ENCODE assay signal across 7 cellular contexts in genomic region chr1:221740941-221741363, GRCh38. TPM values are rescaled to one million over a fixed set of nuclear protein-coding genes. Genes with fewer than 3 reads are reported as not detected.
DNase-seq lines count a peak whose midpoint lies in the region; ATAC-seq, FAIRE-seq and TF ChIP-seq lines count a peak whose summit lies in the region.

No MANE protein-coding gene starts in this region.

- peaks cover 4% of the 10 kb centered on the region; the same call in 1 of the 2 replicates for H3K4me1 ChIP-seq in H9 (ENCODE audit: insufficient read depth, low read length)
- peaks cover 13% of the 10 kb centered on the region for H3K4me1 ChIP-seq in endothelial cell of umbilical vein (ENCODE audit: control insufficient read depth, extremely low read depth, insufficient read depth, low read length)
- peaks cover 3 to 12% of the 10 kb centered on the region in 2 experiments for H3K4me1 ChIP-seq in trophoblast cell (ENCODE audit: control insufficient read depth in 1 of 2, insufficient read depth in 2 of 2, low read length in 2 of 2)

- peaks cover 14% of the 10 kb centered on the region in 2 experiments for H3K4me1 Mint-ChIP-seq in H9

- H3K14ac ChIP-seq in H9 (ENCODE audit: insufficient read depth, low read length) (no peak overlapping the region), trophoblast cell (ENCODE audit: low read length) (no peak overlapping the region)

- H3K9me3 Mint-ChIP-seq in H9: peaks cover 0 to under 1% of the 10 kb centered on the region in 2 experiments; a peak in 1 of 5 replicates

- WGBS in H9 (ENCODE audit: extremely low coverage, insufficient read length, low lambda C conversion rate): no CpG with 5 or more reads among the region's 27 CpGs
- no CpG with 5 or more reads among the region's 27 CpGs for WGBS in trophoblast cell (ENCODE audit: extremely low coverage, insufficient coverage, insufficient read length)

- no peak overlapping the region for H3K27ac Mint-ChIP-seq in H9

- no peaks in the 10 kb centered on the region; the same call in 1 of the 2 replicates for H3K27me3 Mint-ChIP-seq in H9 (ENCODE audit: low read depth)

- POLR2A ChIA-PET in endothelial cell of umbilical vein (lab: Charles Lee): interaction anchor here (0.6 kb wide), 1 partner anchor 1008 kb away, joined by 3 read pairs; no protein-coding TSS in a partner anchor

- H4K12ac ChIP-seq in trophoblast cell (ENCODE audit: low read depth, low read length): no peak overlapping the region

- peak overlapping the region; percentile 39 to 84 (median 64) for H3K4me3 ChIP-seq in endothelial cell of umbilical vein (replicated peaks in 1 of 3; ENCODE audit: insufficient read depth in 1 of 3, low read depth in 1 of 3, low read length in 3 of 3)
- H3K4me3 ChIP-seq in trophoblast cell (ENCODE audit: low read depth, low read length): peak overlapping the region; percentile 80

- no peak overlapping the region for H4K91ac ChIP-seq in H9 (ENCODE audit: insufficient read length, low read depth, low read length)
- no peak overlapping the region for H4K91ac ChIP-seq in trophoblast cell (ENCODE audit: low read depth, low read length)

- H3K9me1 ChIP-seq in endothelial cell of umbilical vein (replicated peaks; ENCODE audit: control insufficient read depth, extremely low read depth, insufficient read depth, low read length): no peaks in the 10 kb centered on the region

- intact Hi-C loops in endothelial cell of umbilical vein (cut with micrococcal nuclease): loop anchor here (5.0 to 10.0 kb wide), 6 partner anchors 324 to 849 kb away; no protein-coding TSS in a partner anchor

- H3T11ph ChIP-seq in H9 (ENCODE audit: low read length): no peak overlapping the region

- H3K4me3 Mint-ChIP-seq in H9: no peak overlapping the region

- H4K20me1 ChIP-seq in H9 (ENCODE audit: control insufficient read depth, insufficient read depth, insufficient read length) (no peaks in the 10 kb centered on the region), endothelial cell of umbilical vein (replicated peaks; ENCODE audit: control insufficient read depth, extremely low read depth, insufficient read depth, low read length) (no peaks in the 10 kb centered on the region)

- H4K8ac ChIP-seq in H9 (replicated peaks; ENCODE audit: insufficient read length, low read depth, low read length) (no peak overlapping the region), trophoblast cell (ENCODE audit: low read depth, low read length) (no peak overlapping the region)

- TF ChIP-seq CTCF in H9 (conservative IDR thresholded peaks at IDR 0.05) (no peak), endothelial cell of umbilical vein (IDR thresholded peaks at IDR 0.05; ENCODE audit: extremely low read depth in 1 of 2, insufficient read depth in 1 of 2, low read depth in 1 of 2, low read length in 2 of 2) (no peak)

- H3K9ac ChIP-seq in H9 (ENCODE audit: extremely low read depth, insufficient read length, low read length) (peak overlapping the region; percentile 11), endothelial cell of umbilical vein (replicated peaks; ENCODE audit: extremely low read depth, insufficient read depth, low read length) (peak overlapping the region; percentile 72), trophoblast cell (ENCODE audit: low read length) (peak overlapping the region; percentile 24)

- H3K18ac ChIP-seq in H9 (ENCODE audit: insufficient read length, low read depth, low read length): no peak overlapping the region
- no peak overlapping the region for H3K18ac ChIP-seq in trophoblast cell (ENCODE audit: low read length)

- H3K56ac ChIP-seq in H9 (ENCODE audit: insufficient read length, low read depth, low read length): no peak overlapping the region

- H3K9me3 ChIP-seq in H9 (ENCODE audit: control insufficient read depth, low read depth, low read length) (no peaks in the 10 kb centered on the region), endothelial cell of umbilical vein (replicated peaks; ENCODE audit: control insufficient read depth, insufficient read depth, low read length) (no peaks in the 10 kb centered on the region), trophoblast cell (ENCODE audit: insufficient read depth, low read depth, low read length) (peaks cover 3% of the 10 kb centered on the region)

- H2BK5ac ChIP-seq in H9 (ENCODE audit: insufficient read length, low read length) (no peak overlapping the region), trophoblast cell (ENCODE audit: low read depth, low read length, poor library complexity) (no peak overlapping the region)

- CTCF ChIA-PET in endothelial cell of umbilical vein (lab: Charles Lee): interaction anchor here (0.6 to 3.5 kb wide), 14 partner anchors 10 to 477 kb away, joined by 3 to 13 read pairs (median 4); no protein-coding TSS in a partner anchor

- H2BK12ac ChIP-seq in H9 (ENCODE audit: insufficient read length, low read depth, low read length) (no peak overlapping the region), trophoblast cell (ENCODE audit: low read length) (no peak overlapping the region)

- H2BK15ac ChIP-seq in H9 (ENCODE audit: low read depth, low read length): no peak overlapping the region

- H2BK120ac ChIP-seq in H9 (ENCODE audit: low read depth, low read length, poor library complexity, severe bottlenecking): no peak overlapping the region
- H2BK120ac ChIP-seq in trophoblast cell (ENCODE audit: insufficient read depth, low read length, poor library complexity): no peak overlapping the region

- H3K27me3 ChIP-seq in H9 (ENCODE audit: insufficient read depth, low read length): peaks cover 16% of the 10 kb centered on the region; the same call in 1 of the 2 replicates
- peaks cover 7 to 13% of the 10 kb centered on the region in 2 experiments for H3K27me3 ChIP-seq in endothelial cell of umbilical vein (ENCODE audit: control insufficient read depth in 2 of 2, insufficient read depth in 2 of 2, low read length in 2 of 2)
- no peaks in the 10 kb centered on the region for H3K27me3 ChIP-seq in trophoblast cell (ENCODE audit: insufficient read depth, low read length)

- H2AFZ ChIP-seq in H9 (ENCODE audit: low read length) (no peak overlapping the region), endothelial cell of umbilical vein (ENCODE audit: low read depth, low read length) (peak overlapping the region; percentile 88), trophoblast cell (ENCODE audit: insufficient read depth, low read length, poor library complexity) (no peak overlapping the region)

- H3K36me3 ChIP-seq in endothelial cell of umbilical vein (ENCODE audit: control insufficient read depth in 2 of 2, extremely low read depth in 1 of 2, insufficient read depth in 2 of 2, low read length in 2 of 2) (no peaks in the 10 kb centered on the region), trophoblast cell (ENCODE audit: control insufficient read depth in 1 of 2, insufficient read depth in 2 of 2, low read length in 2 of 2) (peaks cover 2 to 16% of the 10 kb centered on the region in 2 experiments)

- ATAC-seq in SK-N-SH treated with all-trans-retinoic acid at 6 μM for 48 hours: peak; percentile 0; the same call in 2 of the 3 replicates
- no peak for ATAC-seq in GM18873 (IDR thresholded peaks at IDR 0.05; ENCODE audit: low FRiP score, unreplicated experiment)
- no peak for ATAC-seq in HG03520 (IDR thresholded peaks at IDR 0.05; ENCODE audit: unreplicated experiment)

- H3K79me2 ChIP-seq in H9 (ENCODE audit: insufficient read depth, low read length) (no peaks in the 10 kb centered on the region; the same call in 1 of the 2 replicates), endothelial cell of umbilical vein (ENCODE audit: control insufficient read depth, insufficient read depth, low read length) (no peaks in the 10 kb centered on the region), trophoblast cell (ENCODE audit: control insufficient read depth, insufficient read depth, low read length, poor library complexity) (peaks cover 6% of the 10 kb centered on the region)

- H3K4me2 ChIP-seq in H9 (ENCODE audit: insufficient read depth, insufficient read length, low read length) (peak overlapping the region; percentile 94), endothelial cell of umbilical vein (ENCODE audit: insufficient read depth, low read length) (peak overlapping the region; percentile 80), trophoblast cell (ENCODE audit: low read length) (peak overlapping the region; percentile 66)

- H3K27ac ChIP-seq in H9 (ENCODE audit: insufficient read length, low read depth, low read length) (no peak overlapping the region), endothelial cell of umbilical vein (ENCODE audit: insufficient read depth, low read depth, low read length) (no peak overlapping the region), trophoblast cell (ENCODE audit: low read depth, low read length) (no peak overlapping the region)

- no peaks in the 10 kb centered on the region for H3K79me1 ChIP-seq in H9 (ENCODE audit: insufficient read depth, low read depth, low read length, poor library complexity, severe bottlenecking)
- peaks cover 14% of the 10 kb centered on the region for H3K79me1 ChIP-seq in trophoblast cell (ENCODE audit: low read length)

- H3K23ac ChIP-seq in H9 (ENCODE audit: insufficient read length, low read depth, low read length) (no peak overlapping the region), trophoblast cell (ENCODE audit: low read length) (no peak overlapping the region)

- H3K4ac ChIP-seq in H9 (ENCODE audit: low read depth, low read length): no peak overlapping the region
- H3K4ac ChIP-seq in trophoblast cell (ENCODE audit: low read depth, low read length): no peak overlapping the region

- H3K23me2 ChIP-seq in H9 (ENCODE audit: insufficient read length, low read depth, low read length, poor library complexity, severe bottlenecking): peaks cover 26% of the 10 kb centered on the region

- dilution Hi-C loops in endothelial cell of umbilical vein (cut with MboI; ENCODE audit: extremely low pct_ligation_motif_present, low sequenced_read_pairs): no loop called here

- DNase-seq in H9 (no peak), endothelial cell of umbilical vein (ENCODE audit: low read depth, low spot score) (no peak), trophoblast cell (peak in 1 of 2 donors; percentile 23), SHP77 (lab: John Stamatoyannopoulos, UW) (no peak)

- peak; percentile 76 for FAIRE-seq in endothelial cell of umbilical vein (lab: Jason Lieb, UNC)

- H2BK20ac ChIP-seq in H9 (ENCODE audit: low read depth, low read length, poor library complexity, severe bottlenecking): no peak overlapping the region

- no peak overlapping the region for H2AK5ac ChIP-seq in H9 (ENCODE audit: insufficient read length, low read length)
- H2AK5ac ChIP-seq in trophoblast cell (ENCODE audit: low read length): no peak overlapping the region

- peaks cover 0 to 26% (median 18%) of the 10 kb centered on the region in 3 experiments; a peak in 4 of 7 replicates for H3K36me3 Mint-ChIP-seq in H9 (ENCODE audit: insufficient read depth in 1 of 3, low read depth in 3 of 3)

- no TSS peak for BruUV-seq in endothelial cell of umbilical vein (replicated peaks; lab: Mats Ljungman, UMichigan)

- H4K5ac ChIP-seq in H9 (ENCODE audit: insufficient read length, low read depth, low read length): no peak overlapping the region

- no peak for TF ChIP-seq POLR2A in endothelial cell of umbilical vein (IDR thresholded peaks at IDR 0.05; ENCODE audit: low read depth, low read length)

RNA-seq across cellular contexts. Expression of gene DUSP10, which starts 0.9 kb away (rescaled TPM):
- total RNA-seq in H9 (2021): 2.0 and 3.2 TPM in 2 replicates
- 1.6 and 1.9 TPM in 2 replicates for total RNA-seq in endothelial cell of umbilical vein
- 1.1 and 1.6 TPM in 2 replicates for polyA plus RNA-seq in endothelial cell of umbilical vein
- polyA plus RNA-seq in endothelial cell of umbilical vein (2011; cell fraction: cytosol; rRNA removed): 1.4 and 1.5 TPM in 2 replicates
- polyA plus RNA-seq in endothelial cell of umbilical vein (2011; cell fraction: nucleus; rRNA removed): 4.2 and 4.4 TPM in 2 replicates
- 0.64 and 0.82 TPM in 2 replicates for polyA plus RNA-seq in endothelial cell of umbilical vein (2012)
- 1.9 and 3.4 TPM in 2 replicates for polyA minus RNA-seq in endothelial cell of umbilical vein
- polyA minus RNA-seq in endothelial cell of umbilical vein (2011; cell fraction: cytosol; rRNA and poly(A)+ RNA removed): 3.2 TPM
- 8.3 and 8.6 TPM in 2 replicates for polyA minus RNA-seq in endothelial cell of umbilical vein (2011; cell fraction: nucleus; rRNA and poly(A)+ RNA removed)
- polyA plus RNA-seq in trophoblast cell (2013): 6.5 and 6.6 TPM in 2 replicates

Comparison
In these comparisons a context has a peak if more than half of its experiments do, and no peak if none do; other contexts are left out.
1. H3K9ac ChIP-seq: peak in every context shown above with its lines; median percentile 72 in endothelial cell of umbilical vein; 24 in trophoblast cell; 11 in H9.